8 cellular contexts compared by ENCODE assay signal in genomic region chr6:21587182-21587924, GRCh38. TPM values are rescaled to one million over a fixed set of nuclear protein-coding genes. Genes with fewer than 3 reads are reported as not detected.
DNase-seq lines count a peak whose midpoint lies in the region; ATAC-seq and TF ChIP-seq lines count a peak whose summit lies in the region.

No MANE protein-coding gene starts in this region.

- peaks cover 12% of the 10 kb centered on the region for H3K36me3 Mint-ChIP-seq in progenitor cell of endocrine pancreas (ENCODE audit: insufficient read depth)

- peak overlapping the region; percentile 83 for H3K4me3 Mint-ChIP-seq in progenitor cell of endocrine pancreas (ENCODE audit: low read depth)

- H3K36me3 ChIP-seq in NT2/D1 (ENCODE audit: insufficient read depth, insufficient read length, low read length) (no peaks in the 10 kb centered on the region), right atrium auricular region (no peaks in the 10 kb centered on the region)

- H3K27ac ChIP-seq in HL-60 (replicated peaks) (peak overlapping the region; percentile 59), right atrium auricular region (peak overlapping the region; percentile 89 to 92)

- H3K4me1 Mint-ChIP-seq in progenitor cell of endocrine pancreas (ENCODE audit: low read depth) = peaks cover 14% of the 10 kb centered on the region

- DNase-seq in ELF-1 (ENCODE audit: low read depth, low spot score) (peak; percentile 79), HL-60 (ENCODE audit: low read depth in 1 of 2, low spot score in 1 of 2) (peak in 1 of 2 experiments; percentile 65), NT2/D1 (ENCODE audit: low read depth, low spot score) (no peak), amniotic epithelial cell (ENCODE audit: low read depth) (peak; percentile 68), right atrium auricular region (ENCODE audit: low spot score) (peak; percentile 64), progenitor cell of endocrine pancreas (ENCODE audit: low spot score, unreplicated experiment) (peak; percentile 53), amniotic stem cell (lab: John Stamatoyannopoulos, UW) (no peak)

- no peaks in the 10 kb centered on the region for H3K27me3 Mint-ChIP-seq in progenitor cell of endocrine pancreas

- TF ChIP-seq CTCF in HL-60 (IDR thresholded peaks at IDR 0.05; ENCODE audit: insufficient read depth, low read length) (no peak), right atrium auricular region (IDR thresholded peaks at IDR 0.05) (no peak), progenitor cell of endocrine pancreas (IDR thresholded peaks at IDR 0.05; ENCODE audit: unreplicated experiment) (peak; percentile 49)

- H3K9me3 Mint-ChIP-seq in progenitor cell of endocrine pancreas (ENCODE audit: low read depth) = peaks cover 15% of the 10 kb centered on the region

- peak overlapping the region; percentile 87 for H3K9ac ChIP-seq in NT2/D1 (ENCODE audit: insufficient read length, low read depth)

- peak; percentile 34 for ATAC-seq in GM21390 (IDR thresholded peaks at IDR 0.05; ENCODE audit: unreplicated experiment)

- H3K4me3 ChIP-seq in HL-60 (replicated peaks; ENCODE audit: insufficient read depth, low read length) (peak overlapping the region; percentile 85), NT2/D1 (ENCODE audit: insufficient read length, low read depth) (peak overlapping the region; percentile 60), right atrium auricular region (peak overlapping the region; percentile 57 to 71)

- H3K27me3 ChIP-seq in HL-60 (ENCODE audit: insufficient read depth, poor library complexity, severe bottlenecking) = no peaks in the 10 kb centered on the region
- H3K27me3 ChIP-seq in NT2/D1 (ENCODE audit: insufficient read depth, insufficient read length) = peaks cover 10% of the 10 kb centered on the region
- H3K27me3 ChIP-seq in right atrium auricular region = no peaks in the 10 kb centered on the region

- peak overlapping the region; percentile 99 for H3K27ac Mint-ChIP-seq in progenitor cell of endocrine pancreas

- H3K4me1 ChIP-seq in NT2/D1 (ENCODE audit: insufficient read depth, insufficient read length) (no peaks in the 10 kb centered on the region), right atrium auricular region (peaks cover 0 to 10% of the 10 kb centered on the region in 2 donors)

- H3K9me3 ChIP-seq in NT2/D1 (ENCODE audit: insufficient read depth, low read length) (peaks cover 3% of the 10 kb centered on the region; the same call in 1 of the 2 replicates), right atrium auricular region (peaks cover 0 to 4% of the 10 kb centered on the region in 2 donors)

RNA-seq across cellular contexts. Expression of gene SOX4, which starts 6.2 kb away (rescaled TPM):
- total RNA-seq in right atrium auricular region = 1 to 10 TPM; 3.1 to 5.1 TPM
- 274 and 293 TPM in 2 replicates for total RNA-seq in progenitor cell of endocrine pancreas

Comparison
In these comparisons a context has a peak if more than half of its experiments do, and no peak if none do; other contexts are left out.
1. DNase-seq: peak in ELF-1 (single experiment), amniotic epithelial cell (single experiment), right atrium auricular region (single experiment) and progenitor cell of endocrine pancreas (single experiment); none in NT2/D1 (single experiment) and amniotic stem cell (single experiment).
2. RNA of gene SOX4, which starts 6.2 kb away (total RNA-seq): 274 to 293 TPM in progenitor cell of endocrine pancreas; 3.1 to 5.1 TPM in right atrium auricular region; every median in the first group is over 10 times any median in the second.
3. Peak in every context shown above with its lines, with median percentiles within 50 percentile points of each other: H3K4me3 ChIP-seq.